8 cellular contexts compared by ENCODE assay signal in genomic region chr17:72392056-72393010, GRCh38.
DNase-seq lines count a peak whose midpoint lies in the region; ATAC-seq lines count a peak whose summit lies in the region.

No MANE protein-coding gene starts in this region.

- DNase-seq in DMS79 (lab: John Stamatoyannopoulos, UW) = peak; percentile 85
- peak; percentile 81 for DNase-seq in H4 (ENCODE audit: low spot score)
- peak; percentile 70 for DNase-seq in NCI-H345 treated with DMSO at 0.1 percent for 48 hours (lab: John Stamatoyannopoulos, UW; ENCODE audit: unreplicated experiment)
- DNase-seq in kidney glomerular epithelial cell (lab: John Stamatoyannopoulos, UW) = peak; percentile 83
- DNase-seq in stimulated activated naive CD8-positive, alpha-beta T cell treated with anti-CD3 and anti-CD28 coated beads, Interleukin-15, Interleukin-2, amounts not matched to agents 100 U/mL and 50 U/mL, for 24 hours = no peak
- DNase-seq in activated T-cell treated with anti-CD3 and anti-CD28 coated beads, Interleukin-2, amount 50 U/mL, for 48 hours = no peak
- DNase-seq in NCI-H526 treated with DMSO at 0.1 percent for 48 hours (lab: John Stamatoyannopoulos, UW) = no peak

- no peak for ATAC-seq in stimulated activated naive CD8-positive, alpha-beta T cell treated with anti-CD3 and anti-CD28 coated beads, Interleukin-15, Interleukin-2, amounts not matched to agents 100 U/mL and 50 U/mL, for 24 hours
- ATAC-seq in HG02870 (IDR thresholded peaks at IDR 0.05; ENCODE audit: unreplicated experiment) = no peak

Comparison
In these comparisons a context has a peak if more than half of its experiments do, and no peak if none do; other contexts are left out.
1. DNase-seq: peak in DMS79 (single experiment), H4 (single experiment), NCI-H345 treated with DMSO at 0.1 percent for 48 hours (single experiment) and kidney glomerular epithelial cell (single experiment); none in stimulated activated naive CD8-positive, alpha-beta T cell treated with anti-CD3 and anti-CD28 coated beads, Interleukin-15, Interleukin-2, amounts not matched to agents 100 U/mL and 50 U/mL, for 24 hours (single experiment), activated T-cell treated with anti-CD3 and anti-CD28 coated beads, Interleukin-2, amount 50 U/mL, for 48 hours (0 of 2) and NCI-H526 treated with DMSO at 0.1 percent for 48 hours (single experiment).